Comparison of ENCODE assay signal across 15 cellular contexts in genomic region chr19:362154-362553, GRCh38. TPM values are rescaled to one million over a fixed set of nuclear protein-coding genes. Genes with fewer than 3 reads are reported as not detected.
DNase-seq lines count a peak whose midpoint lies in the region; TF ChIP-seq lines count a peak whose summit lies in the region.
"Had no signal": no experiment of that assay in that cellular context is flagged by ENCODE, and none has a peak within 500 bp of the region (broad histone marks: within the 10 kb centered on the region; RNA-seq: fewer than 3 reads in every experiment).

No MANE protein-coding gene starts in this region.

- H3K4me1 Mint-ChIP-seq in chondrocyte (ENCODE audit: low read depth) (no peaks in the 10 kb centered on the region), endodermal cell (no peaks in the 10 kb centered on the region), osteocyte (ENCODE audit: unreplicated experiment) (no peaks in the 10 kb centered on the region), type B pancreatic cell (ENCODE audit: unreplicated experiment) (no peaks in the 10 kb centered on the region)
- H3K4me1 Mint-ChIP-seq: CD4-positive, alpha-beta memory T cell; GM23338 had no signal

- H3K9me3 Mint-ChIP-seq in chondrocyte (ENCODE audit: low read depth): no peaks in the 10 kb centered on the region
- H3K9me3 Mint-ChIP-seq in endodermal cell: no peaks in the 10 kb centered on the region
- H3K9me3 Mint-ChIP-seq in osteocyte (ENCODE audit: unreplicated experiment): no peaks in the 10 kb centered on the region
- no peaks in the 10 kb centered on the region for H3K9me3 Mint-ChIP-seq in type B pancreatic cell

- no peaks in the 10 kb centered on the region for H3K4me1 ChIP-seq in endodermal cell (ENCODE audit: control insufficient read depth, insufficient read depth, low read length)
- H3K4me1 ChIP-seq: A549, BE2C had no signal

- H3K4me3 Mint-ChIP-seq in chondrocyte (ENCODE audit: unreplicated experiment) (no peak overlapping the region), endodermal cell (no peak overlapping the region), osteocyte (ENCODE audit: unreplicated experiment) (no peak overlapping the region), type B pancreatic cell (no peak overlapping the region)
- H3K4me3 Mint-ChIP-seq: CD4-positive, alpha-beta memory T cell; GM23338; H9 had no signal

- no peaks in the 10 kb centered on the region for H3K36me3 Mint-ChIP-seq in chondrocyte (ENCODE audit: low read depth)
- no peaks in the 10 kb centered on the region for H3K36me3 Mint-ChIP-seq in endodermal cell (ENCODE audit: low read depth)
- H3K36me3 Mint-ChIP-seq in osteocyte (ENCODE audit: unreplicated experiment): no peaks in the 10 kb centered on the region
- no peaks in the 10 kb centered on the region for H3K36me3 Mint-ChIP-seq in type B pancreatic cell

- WGBS in endodermal cell (ENCODE audit: insufficient coverage in 1 of 2, insufficient read length in 1 of 2), 2 experiments: 91 to 92% methylated on average over 10 to 11 of the region's 11 CpGs

- TF ChIP-seq CTCF in chondrocyte (IDR thresholded peaks at IDR 0.05) (no peak), endodermal cell (conservative IDR thresholded peaks at IDR 0.05) (peak; percentile 33), osteocyte (IDR thresholded peaks at IDR 0.05) (no peak), type B pancreatic cell (conservative IDR thresholded peaks at IDR 0.05) (no peak)

- DNase-seq in chondrocyte (ENCODE audit: low spot score) (peak; percentile 66), endodermal cell (peak; percentile 34), osteocyte (ENCODE audit: extremely low spot score, unreplicated experiment) (peak; percentile 76), type B pancreatic cell (ENCODE audit: extremely low spot score, unreplicated experiment) (peak; percentile 60), dermis blood vessel endothelial cell (no peak), anterior cingulate cortex (lab: John Stamatoyannopoulos, UW) (no peak)
- DNase-seq: BE2C; CD4-positive, alpha-beta memory T cell; DMS153; DMS79 treated with DMSO at 0.1 percent for 48 hours; EL; H9 had no signal

- no peaks in the 10 kb centered on the region for H3K27me3 ChIP-seq in endodermal cell (ENCODE audit: control insufficient read depth, insufficient read depth, low read length, poor library complexity, severe bottlenecking)

- H3K27ac Mint-ChIP-seq in chondrocyte (ENCODE audit: unreplicated experiment) (no peak overlapping the region), endodermal cell (no peak overlapping the region), osteocyte (ENCODE audit: unreplicated experiment) (no peak overlapping the region), type B pancreatic cell (no peak overlapping the region)
- H3K27ac Mint-ChIP-seq: CD4-positive, alpha-beta memory T cell; GM23338; H9 had no signal

- no peaks in the 10 kb centered on the region for H3K9me3 ChIP-seq in endodermal cell (ENCODE audit: control insufficient read depth, low read length)
- H3K9me3 ChIP-seq: A549, BE2C had no signal

- no peak overlapping the region for H3K4me3 ChIP-seq in endodermal cell (ENCODE audit: low read length)
- H3K4me3 ChIP-seq: A549, GM23338 had no signal

- H3K27me3 Mint-ChIP-seq in chondrocyte (ENCODE audit: low read depth): peaks cover 19% of the 10 kb centered on the region
- peaks cover 14% of the 10 kb centered on the region for H3K27me3 Mint-ChIP-seq in endodermal cell (ENCODE audit: insufficient read depth)
- peaks cover 11% of the 10 kb centered on the region for H3K27me3 Mint-ChIP-seq in osteocyte (ENCODE audit: unreplicated experiment)
- H3K27me3 Mint-ChIP-seq in type B pancreatic cell: peaks cover 11% of the 10 kb centered on the region

- no peak overlapping the region for H3K9ac ChIP-seq in endodermal cell (ENCODE audit: extremely low read depth, low read length, poor library complexity, severe bottlenecking)

- no peak overlapping the region for H3K27ac ChIP-seq in endodermal cell (ENCODE audit: low read depth, low read length)
- H3K27ac ChIP-seq: A549, C4-2B had no signal

- no peaks in the 10 kb centered on the region for H3K36me3 ChIP-seq in endodermal cell (ENCODE audit: control insufficient read depth, insufficient read depth, low read length)
- H3K36me3 ChIP-seq: BE2C had no signal

RNA-seq across cellular contexts. Expression of gene MIER2, which starts 17.6 kb away (rescaled TPM):
- total RNA-seq in chondrocyte (40.2 to 44.5 TPM (median 42.4 TPM) in 3 replicates), endodermal cell (10 to 100 TPM; 50.5 to 51.3 TPM), osteocyte (31.6 and 35.9 TPM in 2 replicates), type B pancreatic cell (ENCODE audit: low replicate concordance) (42.3 and 43.3 TPM in 2 replicates), dermis blood vessel endothelial cell (16.5 and 29.0 TPM in 2 replicates)
- 42.8 TPM for polyA plus RNA-seq in endodermal cell (2013, experiment 1 of 2)
- polyA plus RNA-seq in endodermal cell (2013, experiment 2 of 2): 45.0 TPM

RNA-seq across cellular contexts. Expression of gene C2CD4C, which starts 46.8 kb away (rescaled TPM):
- 1.1 to 1.4 TPM (median 1.4 TPM) in 3 replicates for total RNA-seq in chondrocyte
- total RNA-seq in endodermal cell: 10 to 100 TPM in 1 of 2 donors, 1 to 10 TPM in 1; 5.6 to 25.0 TPM
- 20.2 TPM for polyA plus RNA-seq in endodermal cell (2013, experiment 1 of 2)
- polyA plus RNA-seq in endodermal cell (2013, experiment 2 of 2): 16.2 TPM
- 0.97 and 1.2 TPM in 2 replicates for total RNA-seq in osteocyte
- total RNA-seq in type B pancreatic cell (ENCODE audit: low replicate concordance): 6.0 and 7.2 TPM in 2 replicates
- 1.9 and 5.9 TPM in 2 replicates for total RNA-seq in dermis blood vessel endothelial cell
- total RNA-seq: CD4-positive, alpha-beta memory T cell had no signal
- polyA plus RNA-seq: CD4-positive, alpha-beta memory T cell had no signal

Comparison
In these comparisons a context has a peak if more than half of its experiments do, and no peak if none do; other contexts are left out.
1. DNase-seq: peak in chondrocyte (single experiment), endodermal cell (single experiment), osteocyte (single experiment) and type B pancreatic cell (single experiment); none in dermis blood vessel endothelial cell (single experiment) and anterior cingulate cortex (0 of 58).